Comparison of ENCODE assay signal across 11 cellular contexts in the genomic region with DNA sequence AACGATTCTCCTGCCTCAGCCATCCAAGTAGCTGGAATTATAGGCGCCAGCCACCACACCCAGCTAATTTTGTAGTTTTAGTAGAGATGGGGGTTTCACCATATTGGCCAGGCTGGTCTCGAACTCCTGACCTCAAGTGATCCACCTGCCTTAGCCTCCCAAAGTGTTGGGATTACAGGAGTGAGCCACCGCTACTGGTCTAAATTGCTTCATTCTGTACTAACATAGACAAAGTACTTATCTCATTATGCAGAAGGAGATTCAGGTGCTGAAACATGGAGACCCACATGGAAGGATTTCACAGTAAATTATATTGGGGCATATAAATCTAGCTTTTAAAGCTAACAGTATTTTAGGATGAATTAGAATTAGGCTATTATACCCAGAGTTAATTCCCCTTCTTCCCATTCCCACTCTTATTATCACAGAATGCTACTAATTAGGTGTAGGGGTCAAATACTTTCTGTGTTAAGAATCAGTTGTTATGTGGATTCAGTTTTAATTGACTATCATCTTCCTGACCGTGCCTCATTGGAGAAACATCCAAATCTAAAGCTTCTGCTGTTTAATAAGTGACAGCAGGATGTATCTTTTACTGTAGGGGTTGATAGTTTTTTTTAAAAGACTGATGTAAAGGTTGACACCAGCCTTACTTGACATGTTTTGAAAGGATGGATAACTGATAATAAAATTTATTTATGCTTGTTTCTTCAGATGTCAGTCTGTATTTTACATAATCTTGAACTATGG. TPM values are rescaled to one million over a fixed set of nuclear protein-coding genes. Genes with fewer than 3 reads are reported as not detected.
DNase-seq lines count a peak whose midpoint lies in the region; ATAC-seq and TF ChIP-seq lines count a peak whose summit lies in the region.
"Had no signal": no experiment of that assay in that cellular context is flagged by ENCODE, and none has a peak within 500 bp of the region (broad histone marks: within the 10 kb centered on the region; RNA-seq: fewer than 3 reads in every experiment).

No MANE protein-coding gene starts in this region.

- POLR2A ChIA-PET in CD4-positive, alpha-beta memory T cell (lab: Charles Lee; ENCODE audit: partially characterized antibody), result interaction anchor here (0.8 to 4.1 kb wide), 7 partner anchors 9 to 56 kb away, joined by 3 to 46 read pairs (median 3); a partner anchor contains a TSS
- POLR2A ChIA-PET in activated naive CD8-positive, alpha-beta T cell treated with anti-CD3 and anti-CD28 coated beads, Interleukin-2, amount 10 ng/mL, durations not matched to agents 7 days and 5 days (lab: Charles Lee), result interaction anchor here (0.6 to 1.9 kb wide), 7 partner anchors 11 to 1056 kb away, joined by 3 to 11 read pairs (median 4); a partner anchor contains a TSS

- TF ChIP-seq CTCF in HFF-Myc (IDR thresholded peaks at IDR 0.05; ENCODE audit: low read depth, low read length, missing control alignments) (no peak), natural killer cell (IDR thresholded peaks at IDR 0.05) (no peak), WERI-Rb-1 (IDR thresholded peaks at IDR 0.05; ENCODE audit: low read depth, low read length) (no peak)

- intact Hi-C loops in CD4-positive, alpha-beta memory T cell (cut with micrococcal nuclease), result loop anchor here (5.0 kb wide), 2 partner anchors 49 to 934 kb away; a partner anchor contains a TSS
- intact Hi-C loops in natural killer cell (cut with micrococcal nuclease), result loop anchor here (5.0 kb wide), 1 partner anchor 391 kb away; a partner anchor contains a TSS

- H3K27me3 Mint-ChIP-seq in CD4-positive, alpha-beta memory T cell, result no peaks in the 10 kb centered on the region
- no peaks in the 10 kb centered on the region for H3K27me3 Mint-ChIP-seq in activated naive CD8-positive, alpha-beta T cell treated with anti-CD3 and anti-CD28 coated beads, Interleukin-2, amount 10 ng/mL, durations not matched to agents 7 days and 5 days
- H3K27me3 Mint-ChIP-seq in natural killer cell (ENCODE audit: low read depth in 2 of 2), result no peaks in the 10 kb centered on the region

- no peak overlapping the region for H3K4me3 ChIP-seq in CD4-positive, alpha-beta memory T cell (ENCODE audit: low read length in 2 of 2)
- peak overlapping the region; percentile 75 for H3K4me3 ChIP-seq in HFF-Myc (replicated peaks; ENCODE audit: low read depth, low read length)
- no peak overlapping the region for H3K4me3 ChIP-seq in WERI-Rb-1 (ENCODE audit: low read depth, low read length)

- ATAC-seq in activated naive CD8-positive, alpha-beta T cell treated with anti-CD3 and anti-CD28 coated beads, Interleukin-2, amount 10 ng/mL, durations not matched to agents 7 days and 5 days (ENCODE audit: low read depth), result no peak
- ATAC-seq in natural killer cell, result no peak
- ATAC-seq: gastrocnemius medialis had no signal

- H3K27ac Mint-ChIP-seq in CD4-positive, alpha-beta memory T cell, result peak overlapping the region; percentile 22 to 96 (median 66)
- no peak overlapping the region for H3K27ac Mint-ChIP-seq in activated naive CD8-positive, alpha-beta T cell treated with anti-CD3 and anti-CD28 coated beads, Interleukin-2, amount 10 ng/mL, durations not matched to agents 7 days and 5 days
- H3K27ac Mint-ChIP-seq in natural killer cell, result peak overlapping the region; percentile 91 to 95

- peaks cover 31 to 54% (median 46%) of the 10 kb centered on the region in 4 donors for H3K4me1 Mint-ChIP-seq in CD4-positive, alpha-beta memory T cell
- peaks cover 36% of the 10 kb centered on the region for H3K4me1 Mint-ChIP-seq in activated naive CD8-positive, alpha-beta T cell treated with anti-CD3 and anti-CD28 coated beads, Interleukin-2, amount 10 ng/mL, durations not matched to agents 7 days and 5 days
- H3K4me1 Mint-ChIP-seq in natural killer cell, result peaks cover 15 to 32% of the 10 kb centered on the region in 2 donors

- H3K27ac ChIP-seq in CD4-positive, alpha-beta memory T cell (ENCODE audit: low read depth, low read length), result no peak overlapping the region
- no peak overlapping the region for H3K27ac ChIP-seq in WERI-Rb-1

- no peaks in the 10 kb centered on the region for H3K9me3 ChIP-seq in CD4-positive, alpha-beta memory T cell (ENCODE audit: control insufficient read depth in 1 of 2, low read length in 2 of 2)
- no peaks in the 10 kb centered on the region for H3K9me3 ChIP-seq in WERI-Rb-1 (ENCODE audit: severe bottlenecking)
- H3K9me3 ChIP-seq: gastrocnemius medialis had no signal

- H3K27me3 ChIP-seq in CD4-positive, alpha-beta memory T cell (ENCODE audit: insufficient read depth, low read length), result no peaks in the 10 kb centered on the region
- no peaks in the 10 kb centered on the region for H3K27me3 ChIP-seq in WERI-Rb-1 (ENCODE audit: insufficient read depth, low read depth, severe bottlenecking)
- H3K27me3 ChIP-seq: gastrocnemius medialis had no signal

- no peak for DNase-seq in CD4-positive, alpha-beta memory T cell
- no peak for DNase-seq in HFF-Myc (ENCODE audit: extremely low read depth, low read depth)
- DNase-seq in activated naive CD8-positive, alpha-beta T cell treated with anti-CD3 and anti-CD28 coated beads, Interleukin-2, amount 10 ng/mL, durations not matched to agents 7 days and 5 days, result no peak
- no peak for DNase-seq in natural killer cell
- DNase-seq in SKM-1 treated with dmso at 0.1 percent for 144 hours (lab: John Stamatoyannopoulos, UW; ENCODE audit: unreplicated experiment), result no peak
- no peak for DNase-seq in DMS53 (lab: John Stamatoyannopoulos, UW)
- no peak for DNase-seq in NCI-H187 treated with DMSO at 0.1 percent for 48 hours (lab: John Stamatoyannopoulos, UW)
- no peak for DNase-seq in WERI-Rb-1
- DNase-seq: gastrocnemius medialis; NCI-H524 treated with DMSO at 0.1 percent for 48 hours; stimulated activated CD8-positive, alpha-beta memory T cell treated with anti-CD3 and anti-CD28 coated beads, Interleukin-4, amount 100 ng/mL, for 48 hours had no signal

- CTCF ChIA-PET in CD4-positive, alpha-beta memory T cell (lab: Charles Lee; ENCODE audit: partially characterized antibody), result interaction anchor here (0.9 to 3.6 kb wide), 4 partner anchors 9 to 56 kb away, joined by 3 to 13 read pairs (median 5); no protein-coding TSS in a partner anchor

- H3K9me3 Mint-ChIP-seq in CD4-positive, alpha-beta memory T cell, result no peaks in the 10 kb centered on the region
- no peaks in the 10 kb centered on the region for H3K9me3 Mint-ChIP-seq in activated naive CD8-positive, alpha-beta T cell treated with anti-CD3 and anti-CD28 coated beads, Interleukin-2, amount 10 ng/mL, durations not matched to agents 7 days and 5 days
- H3K9me3 Mint-ChIP-seq in natural killer cell, result no peaks in the 10 kb centered on the region

- peaks cover 0 to 8% of the 10 kb centered on the region in 2 donors for H3K36me3 Mint-ChIP-seq in CD4-positive, alpha-beta memory T cell
- H3K36me3 Mint-ChIP-seq in activated naive CD8-positive, alpha-beta T cell treated with anti-CD3 and anti-CD28 coated beads, Interleukin-2, amount 10 ng/mL, durations not matched to agents 7 days and 5 days, result no peaks in the 10 kb centered on the region
- no peaks in the 10 kb centered on the region for H3K36me3 Mint-ChIP-seq in natural killer cell

- peak overlapping the region in 6 of 8 donors; percentile 22 to 64 (median 51) for H3K4me3 Mint-ChIP-seq in CD4-positive, alpha-beta memory T cell
- peak overlapping the region; percentile 35 for H3K4me3 Mint-ChIP-seq in activated naive CD8-positive, alpha-beta T cell treated with anti-CD3 and anti-CD28 coated beads, Interleukin-2, amount 10 ng/mL, durations not matched to agents 7 days and 5 days
- H3K4me3 Mint-ChIP-seq in natural killer cell, result peak overlapping the region; percentile 15

- H3K36me3 ChIP-seq in CD4-positive, alpha-beta memory T cell (ENCODE audit: insufficient read depth, low read length), result no peaks in the 10 kb centered on the region
- H3K36me3 ChIP-seq in WERI-Rb-1, result no peaks in the 10 kb centered on the region; the same call in 1 of the 2 replicates
- H3K36me3 ChIP-seq: gastrocnemius medialis had no signal

- H3K4me1 ChIP-seq in CD4-positive, alpha-beta memory T cell (ENCODE audit: insufficient read depth, low read length), result peaks cover 46% of the 10 kb centered on the region

RNA-seq across cellular contexts. Expression of a gene that starts 27.2 kb away (rescaled TPM):
- total RNA-seq in CD4-positive, alpha-beta memory T cell, result 10 to 100 TPM; 33.7 to 38.5 TPM
- polyA plus RNA-seq in CD4-positive, alpha-beta memory T cell, result 10 to 100 TPM; 63.5 to 66.6 TPM
- total RNA-seq in activated naive CD8-positive, alpha-beta T cell treated with anti-CD3 and anti-CD28 coated beads, Interleukin-2, amount 10 ng/mL, durations not matched to agents 7 days and 5 days, result 10 to 100 TPM; 31.6 to 37.9 TPM
- 10 to 100 TPM; 13.4 to 16.1 (median 14.1) TPM for total RNA-seq in natural killer cell

RNA-seq across cellular contexts. Expression of a gene that starts 27.6 kb away (rescaled TPM):
- 10 to 100 TPM; 38.6 to 38.8 TPM for total RNA-seq in CD4-positive, alpha-beta memory T cell
- 10 to 100 TPM; 28.7 to 37.7 TPM for polyA plus RNA-seq in CD4-positive, alpha-beta memory T cell
- total RNA-seq in activated naive CD8-positive, alpha-beta T cell treated with anti-CD3 and anti-CD28 coated beads, Interleukin-2, amount 10 ng/mL, durations not matched to agents 7 days and 5 days, result 10 to 100 TPM; 43.5 to 45.4 TPM
- 10 to 100 TPM; 40.6 to 48.8 (median 41.5) TPM for total RNA-seq in natural killer cell
